Comparison of ENCODE assay signal across 8 cellular contexts in the genomic region with DNA sequence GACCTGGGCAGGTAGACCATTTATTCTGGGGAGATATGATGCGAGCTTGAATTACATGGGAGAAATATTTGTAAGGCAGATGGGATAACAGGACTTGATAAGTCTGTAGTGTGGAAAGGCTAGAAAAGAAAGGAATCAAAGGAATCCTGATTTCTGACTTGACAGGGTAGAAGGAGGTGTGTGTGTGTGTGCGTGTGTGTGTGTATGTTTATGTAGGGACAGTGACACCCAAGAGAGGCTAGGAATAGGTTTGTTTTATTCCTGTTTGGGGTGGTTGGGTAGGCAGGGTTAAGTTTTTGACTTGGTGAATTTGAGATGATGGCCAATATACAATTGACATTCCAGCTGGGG. TPM values are rescaled to one million over a fixed set of nuclear protein-coding genes. Genes with fewer than 3 reads are reported as not detected.
DNase-seq lines count a peak whose midpoint lies in the region; ATAC-seq and TF ChIP-seq lines count a peak whose summit lies in the region.

No MANE protein-coding gene starts in this region.

- H3K27me3 ChIP-seq in WERI-Rb-1 (ENCODE audit: insufficient read depth, low read depth, severe bottlenecking) (peaks cover 6% of the 10 kb centered on the region), iPS-15b (ENCODE audit: control insufficient read depth, insufficient read depth, low read length) (peaks cover 26% of the 10 kb centered on the region), suprapubic skin (no peaks in the 10 kb centered on the region)

- no peaks in the 10 kb centered on the region for H3K27me3 Mint-ChIP-seq in T-helper 2 cell treated with Interferon-gamma antibody and Interleukin-4, amounts not matched to agents 5 μg/mL and 100 μg/mL, for 36 hours (ENCODE audit: low read depth)

- H3K9me3 ChIP-seq in WERI-Rb-1 (ENCODE audit: severe bottlenecking) = no peaks in the 10 kb centered on the region
- no peaks in the 10 kb centered on the region for H3K9me3 ChIP-seq in iPS-15b (ENCODE audit: control insufficient read depth, insufficient read depth, low read length)
- no peaks in the 10 kb centered on the region for H3K9me3 ChIP-seq in suprapubic skin

- WGBS in suprapubic skin = 95% methylated on average over 2 of the region's 2 CpGs

- peaks cover 16% of the 10 kb centered on the region for H3K36me3 Mint-ChIP-seq in T-helper 2 cell treated with Interferon-gamma antibody and Interleukin-4, amounts not matched to agents 5 μg/mL and 100 μg/mL, for 36 hours (ENCODE audit: low read depth)

- H3K4me3 ChIP-seq in WERI-Rb-1 (ENCODE audit: low read depth, low read length) (peak overlapping the region; percentile 56), iPS-15b (ENCODE audit: low read depth, low read length) (peak overlapping the region; percentile 66), suprapubic skin (peak overlapping the region; percentile 80)

- peak overlapping the region; percentile 68 for H3K4me3 Mint-ChIP-seq in T-helper 2 cell treated with Interferon-gamma antibody and Interleukin-4, amounts not matched to agents 5 μg/mL and 100 μg/mL, for 36 hours

- DNase-seq in T-helper 2 cell treated with Interferon-gamma antibody and Interleukin-4, amounts not matched to agents 5 μg/mL and 100 μg/mL, for 36 hours (ENCODE audit: low spot score) = no peak
- DNase-seq in T-helper 2 cell = no peak
- no peak for DNase-seq in WERI-Rb-1
- no peak for DNase-seq in suprapubic skin (ENCODE audit: low spot score in 2 of 2)
- no peak for DNase-seq in Kasumi-1 (lab: John Stamatoyannopoulos, UW)
- no peak for DNase-seq in hepatic stellate cell (ENCODE audit: low spot score)

- no peak for ATAC-seq in GM18520 (IDR thresholded peaks at IDR 0.05; ENCODE audit: unreplicated experiment)

- H3K9me3 Mint-ChIP-seq in T-helper 2 cell treated with Interferon-gamma antibody and Interleukin-4, amounts not matched to agents 5 μg/mL and 100 μg/mL, for 36 hours = peaks cover 10% of the 10 kb centered on the region

- H3K27ac ChIP-seq in WERI-Rb-1 (no peak overlapping the region), suprapubic skin (peak overlapping the region; percentile 91)

- H3K4me1 ChIP-seq in iPS-15b (ENCODE audit: control insufficient read depth, insufficient read depth, low read length) (peaks cover 7% of the 10 kb centered on the region), suprapubic skin (peaks cover 35% of the 10 kb centered on the region)

- no peak for TF ChIP-seq POLR2A in suprapubic skin (IDR thresholded peaks at IDR 0.05)

- H3K4me1 Mint-ChIP-seq in T-helper 2 cell treated with Interferon-gamma antibody and Interleukin-4, amounts not matched to agents 5 μg/mL and 100 μg/mL, for 36 hours (ENCODE audit: low read depth) = peaks cover 53% of the 10 kb centered on the region

- H3K9ac ChIP-seq in iPS-15b (ENCODE audit: low read depth, low read length) = no peak overlapping the region

- TF ChIP-seq CTCF in WERI-Rb-1 (IDR thresholded peaks at IDR 0.05; ENCODE audit: low read depth, low read length) (no peak), suprapubic skin (IDR thresholded peaks at IDR 0.05) (no peak)

- no peaks in the 10 kb centered on the region for H3K36me3 ChIP-seq in WERI-Rb-1
- no peaks in the 10 kb centered on the region for H3K36me3 ChIP-seq in iPS-15b (ENCODE audit: control insufficient read depth, insufficient read depth, low read length)
- H3K36me3 ChIP-seq in suprapubic skin = no peaks in the 10 kb centered on the region

- TF ChIP-seq EP300 in suprapubic skin (IDR thresholded peaks at IDR 0.05) = no peak

- H3K27ac Mint-ChIP-seq in T-helper 2 cell treated with Interferon-gamma antibody and Interleukin-4, amounts not matched to agents 5 μg/mL and 100 μg/mL, for 36 hours = peak overlapping the region; percentile 92

RNA-seq across cellular contexts. Expression of gene HTATIP2, which starts 0.4 kb away (rescaled TPM):
- 10 to 100 TPM; 24.9 to 67.6 (median 46.4) TPM for total RNA-seq in suprapubic skin

RNA-seq across cellular contexts. Expression of gene PRMT3, which starts 24.4 kb away (rescaled TPM):
- total RNA-seq in suprapubic skin = 10 to 100 TPM; 13.3 to 19.7 (median 15.5) TPM
